21 cellular contexts compared by ENCODE assay signal in genomic region chr5:160030631-160031377, GRCh38. TPM values are rescaled to one million over a fixed set of nuclear protein-coding genes. Genes with fewer than 3 reads are reported as not detected.
A peak's percentile ranks its signal among the peaks of the same experiment; 100 is the strongest.
DNase-seq lines count a peak whose midpoint lies in the region; ATAC-seq and TF ChIP-seq lines count a peak whose summit lies in the region.
"Had no signal": no experiment of that assay in that cellular context is flagged by ENCODE, and none has a peak within 500 bp of the region (broad histone marks: within the 10 kb centered on the region; RNA-seq: fewer than 3 reads in every experiment).

No MANE protein-coding gene starts in this region.

- H3K4me2 ChIP-seq in Karpas-422 (ENCODE audit: low read depth, low read length, poor library complexity, severe bottlenecking): no peak overlapping the region
- H3K4me2 ChIP-seq: A549 had no signal

- TF ChIP-seq CTCF in AG10803 (conservative IDR thresholded peaks at IDR 0.05; ENCODE audit: low read length): no peak
- no peak for TF ChIP-seq CTCF in mesothelial cell of epicardium (IDR thresholded peaks at IDR 0.05; ENCODE audit: unreplicated experiment)

- H3K9ac ChIP-seq in SK-N-MC (ENCODE audit: insufficient read length): no peak overlapping the region
- H3K9ac ChIP-seq in Karpas-422 (ENCODE audit: low read length): no peak overlapping the region

- no peaks in the 10 kb centered on the region for H3K27me3 ChIP-seq in Karpas-422 (ENCODE audit: low read length)

- H3K9me2 ChIP-seq in Karpas-422 (replicated peaks; ENCODE audit: insufficient read depth, low read length): no peaks in the 10 kb centered on the region

- H3K36me3 ChIP-seq in SK-N-MC (ENCODE audit: insufficient read depth, low read length): peaks cover 52% of the 10 kb centered on the region
- H3K36me3 ChIP-seq in Karpas-422 (ENCODE audit: insufficient read depth, low read length): peaks cover 21% of the 10 kb centered on the region; the same call in 1 of the 2 replicates

- no peaks in the 10 kb centered on the region for H3K9me3 Mint-ChIP-seq in mesothelial cell of epicardium
- H3K9me3 Mint-ChIP-seq: CD4-positive, alpha-beta T cell; neural crest cell; stimulated activated naive B cell treated with anti-CD40 and anti-IgM and Interleukin-4, amounts not matched to agents 10 μg/mL and 1 μg/mL and 100 μg/mL, for 72 hours had no signal

- no peaks in the 10 kb centered on the region for H3K9me3 ChIP-seq in SK-N-MC (ENCODE audit: low read depth, low read length)
- no peaks in the 10 kb centered on the region for H3K9me3 ChIP-seq in Karpas-422 (ENCODE audit: low read length)
- H3K9me3 ChIP-seq: A549 had no signal

- ATAC-seq in GM18907 (IDR thresholded peaks at IDR 0.05; ENCODE audit: unreplicated experiment): no peak
- ATAC-seq: A549; activated CD8-positive, alpha-beta T cell treated with anti-CD3 and anti-CD28 coated beads, Interleukin-2, amount 10 ng/mL, durations not matched to agents 7 days and 5 days; stimulated activated naive B cell treated with anti-CD40 and anti-IgM and Interleukin-4, amounts not matched to agents 10 μg/mL and 1 μg/mL and 100 μg/mL, for 72 hours had no signal

- H3K4me1 ChIP-seq in Karpas-422 (ENCODE audit: low read length): no peaks in the 10 kb centered on the region
- H3K4me1 ChIP-seq: A549 had no signal

- no peak overlapping the region for H3K4me3 Mint-ChIP-seq in mesothelial cell of epicardium
- H3K4me3 Mint-ChIP-seq: activated CD8-positive, alpha-beta T cell treated with anti-CD3 and anti-CD28 coated beads, Interleukin-2, amount 10 ng/mL, durations not matched to agents 7 days and 5 days; CD4-positive, alpha-beta T cell; neural crest cell; stimulated activated naive B cell treated with anti-CD40 and anti-IgM and Interleukin-4, amounts not matched to agents 10 μg/mL and 1 μg/mL and 100 μg/mL, for 72 hours had no signal

- DNase-seq in AG10803 (ENCODE audit: low read depth) (peak; percentile 66), SK-N-MC (ENCODE audit: low read depth, low spot score) (no peak), fibroblast of peridontal ligament (ENCODE audit: extremely low read depth) (peak; percentile 62), mesothelial cell of epicardium (ENCODE audit: low spot score in 2 of 2, unreplicated experiment in 2 of 2) (no peak), NCI-H1417 treated with DMSO at 0.1 percent for 48 hours (lab: John Stamatoyannopoulos, UW) (no peak), GM19238 (ENCODE audit: insufficient read length, low spot score) (no peak), Karpas-422 (no peak)
- DNase-seq: activated CD8-positive, alpha-beta T cell treated with anti-CD3 and anti-CD28 coated beads, Interleukin-2, amount 10 ng/mL, durations not matched to agents 7 days and 5 days; activated T-cell treated with anti-CD3 and anti-CD28 coated beads, Interleukin-2, amount 50 U/mL, for 48 hours; amniotic stem cell; CD4-positive, alpha-beta T cell; DMS79; mammary epithelial cell; NCI-H1105; NK-92 treated with Interleukin-12 subunit alpha and Interleukin-12 subunit beta, amount 100 ng/mL, for 24 hours; stimulated activated naive B cell treated with anti-CD40 and anti-IgM and Interleukin-4, amounts not matched to agents 10 μg/mL and 1 μg/mL and 100 μg/mL, for 72 hours had no signal

- H3K27ac Mint-ChIP-seq in mesothelial cell of epicardium: peak overlapping the region; percentile 83
- H3K27ac Mint-ChIP-seq: activated CD8-positive, alpha-beta T cell treated with anti-CD3 and anti-CD28 coated beads, Interleukin-2, amount 10 ng/mL, durations not matched to agents 7 days and 5 days; CD4-positive, alpha-beta T cell; stimulated activated naive B cell treated with anti-CD40 and anti-IgM and Interleukin-4, amounts not matched to agents 10 μg/mL and 1 μg/mL and 100 μg/mL, for 72 hours had no signal

- H3K27ac ChIP-seq in SK-N-MC (peak overlapping the region; percentile 45; the same call in 1 of the 2 replicates), Karpas-422 (ENCODE audit: low read length) (no peak overlapping the region)
- H3K27ac ChIP-seq: A549, coronary artery, RWPE1 had no signal

- no peak overlapping the region for H2AFZ ChIP-seq in Karpas-422 (ENCODE audit: low read length)

- H3K4me3 ChIP-seq in AG10803 (ENCODE audit: low read length) (no peak overlapping the region), SK-N-MC (no peak overlapping the region), Karpas-422 (ENCODE audit: low read length) (no peak overlapping the region)
- H3K4me3 ChIP-seq: A549, coronary artery had no signal

- H3K27me3 Mint-ChIP-seq in mesothelial cell of epicardium (ENCODE audit: low read depth): no peaks in the 10 kb centered on the region
- H3K27me3 Mint-ChIP-seq: CD4-positive, alpha-beta T cell; stimulated activated naive B cell treated with anti-CD40 and anti-IgM and Interleukin-4, amounts not matched to agents 10 μg/mL and 1 μg/mL and 100 μg/mL, for 72 hours had no signal

- peaks cover 64% of the 10 kb centered on the region for H3K79me2 ChIP-seq in Karpas-422 (ENCODE audit: low read length)

- no peaks in the 10 kb centered on the region for H4K20me1 ChIP-seq in Karpas-422 (ENCODE audit: insufficient read depth, low read depth, low read length)

- H3K4me1 Mint-ChIP-seq in mesothelial cell of epicardium: peaks cover 14% of the 10 kb centered on the region

- H3K36me3 Mint-ChIP-seq in mesothelial cell of epicardium: peaks cover 25% of the 10 kb centered on the region

RNA-seq across cellular contexts. Expression of gene TTC1, which starts 21.9 kb away (rescaled TPM):
- 36.7 to 38.3 TPM (median 38.3 TPM) in 3 replicates for total RNA-seq in mesothelial cell of epicardium
- total RNA-seq in Karpas-422 (2014; rRNA removed; shearing (Covaris generic); ENCODE audit: low replicate concordance): 43.7 and 48.1 TPM in 2 replicates

Comparison
In these comparisons a context has a peak if more than half of its experiments do, and no peak if none do; other contexts are left out.
1. DNase-seq: peak in AG10803 (single experiment) and fibroblast of peridontal ligament (single experiment); none in SK-N-MC (single experiment), mesothelial cell of epicardium (0 of 2), NCI-H1417 treated with DMSO at 0.1 percent for 48 hours (single experiment), GM19238 (single experiment) and Karpas-422 (single experiment).